Comparison of ENCODE assay signal across 16 cellular contexts in the genomic region with DNA sequence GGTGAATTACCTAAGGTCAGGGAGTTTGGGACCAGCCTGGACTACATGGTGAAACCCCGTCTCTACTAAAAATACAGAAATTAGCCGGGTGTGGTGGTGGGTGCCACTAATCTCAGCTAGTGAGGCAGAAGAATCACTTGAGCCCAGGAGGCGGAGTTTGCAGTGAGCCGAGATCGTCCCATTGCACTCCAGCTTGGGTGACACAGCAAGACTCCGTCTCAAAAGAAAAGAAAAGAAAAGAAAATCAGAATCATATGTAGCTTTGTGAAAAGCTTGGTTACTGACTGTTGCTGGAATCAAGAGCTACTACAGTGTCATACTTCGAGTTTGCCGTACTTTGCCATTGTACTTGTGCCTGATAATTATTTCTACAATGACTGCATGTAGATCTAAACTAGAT. TPM values are rescaled to one million over a fixed set of nuclear protein-coding genes. Genes with fewer than 3 reads are reported as not detected.
A peak's percentile ranks its signal among the peaks of the same experiment; 100 is the strongest.
DNase-seq lines count a peak whose midpoint lies in the region; ATAC-seq, FAIRE-seq and TF ChIP-seq lines count a peak whose summit lies in the region.
"Had no signal": no experiment of that assay in that cellular context is flagged by ENCODE, and none has a peak within 500 bp of the region (broad histone marks: within the 10 kb centered on the region; RNA-seq: fewer than 3 reads in every experiment).

No MANE protein-coding gene starts in this region.

- peaks cover 7% of the 10 kb centered on the region for H3K27me3 Mint-ChIP-seq in GM23338 (ENCODE audit: insufficient read depth, low read depth, poor library complexity)
- H3K27me3 Mint-ChIP-seq: CD4-positive, alpha-beta T cell had no signal

- peak; percentile 44 for FAIRE-seq in K562 (lab: Jason Lieb, UNC)

- H3K9me3 Mint-ChIP-seq in GM23338: no peaks in the 10 kb centered on the region
- H3K9me3 Mint-ChIP-seq: CD4-positive, alpha-beta T cell had no signal

- CTCF ChIA-PET in K562 (lab: Yijun Ruan, JAX; ENCODE audit: low intra/inter-chr PET ratio): no interaction called here

- BruUV-seq in K562 (replicated peaks; lab: Mats Ljungman, UMichigan): no TSS peak

- POLR2A ChIA-PET in K562 (lab: Yijun Ruan, JAX): interaction anchor here (0.7 kb wide), 1 partner anchor 1354 kb away, joined by 3 read pairs; no protein-coding TSS in a partner anchor

- H3K4me3 ChIP-seq in GM23338: no peak overlapping the region
- no peak overlapping the region for H3K4me3 ChIP-seq in K562
- H3K4me3 ChIP-seq in thyroid gland (replicated peaks in 1 of 3): no peak overlapping the region
- H3K4me3 ChIP-seq: HAP-1 had no signal

- H3K4me2 ChIP-seq in GM23338 (peak overlapping the region; percentile 59), K562 (ENCODE audit: insufficient read depth, low read length) (peak overlapping the region; percentile 48; the same call in 1 of the 2 replicates)

- TF ChIP-seq CTCF in GM23338 (conservative IDR thresholded peaks at IDR 0.05; ENCODE audit: low read depth in 2 of 2) (no peak), K562 (IDR thresholded peaks at IDR 0.05 in 2 of 3, conservative IDR thresholded peaks at IDR 0.05 in 1 of 3; ENCODE audit: insufficient read depth in 2 of 3, low read depth in 1 of 3, low read length in 3 of 3) (no peak), thyroid gland (IDR thresholded peaks at IDR 0.05) (no peak)

- H3K27ac Mint-ChIP-seq in GM23338: no peak overlapping the region
- H3K27ac Mint-ChIP-seq: CD4-positive, alpha-beta T cell had no signal

- H3K36me3 Mint-ChIP-seq in GM23338 (ENCODE audit: low read depth): no peaks in the 10 kb centered on the region

- H3K27me3 ChIP-seq in GM23338 (ENCODE audit: insufficient read depth): no peaks in the 10 kb centered on the region
- H3K27me3 ChIP-seq in K562 (ENCODE audit: control insufficient read depth in 2 of 2, insufficient read depth in 2 of 2, low read length in 2 of 2): no peaks in the 10 kb centered on the region
- H3K27me3 ChIP-seq in thyroid gland: no peaks in the 10 kb centered on the region

- no peaks in the 10 kb centered on the region for H3K36me3 ChIP-seq in GM23338 (ENCODE audit: insufficient read depth)
- H3K36me3 ChIP-seq in K562 (ENCODE audit: control insufficient read depth, insufficient read depth, low read length): no peaks in the 10 kb centered on the region
- H3K36me3 ChIP-seq in thyroid gland: no peaks in the 10 kb centered on the region
- H3K36me3 ChIP-seq: HAP-1 had no signal

- H3K9me2 ChIP-seq in GM23338 (ENCODE audit: insufficient read depth): no peaks in the 10 kb centered on the region

- H4K20me1 ChIP-seq in GM23338 (replicated peaks; ENCODE audit: insufficient read depth): no peaks in the 10 kb centered on the region
- H4K20me1 ChIP-seq in K562 (replicated peaks; ENCODE audit: control insufficient read depth, insufficient read depth, low read length): no peaks in the 10 kb centered on the region

- H3K4me1 Mint-ChIP-seq in GM23338: peaks cover 27% of the 10 kb centered on the region

- peak; percentile 9 for DNase-seq in NCI-H82 (lab: John Stamatoyannopoulos, UW)
- DNase-seq in NCI-H82 treated with DMSO at 0.1 percent for 48 hours (lab: John Stamatoyannopoulos, UW; ENCODE audit: unreplicated experiment): no peak
- DNase-seq in GM23338 (ENCODE audit: low spot score): no peak
- peak in 1 of 4 experiments; percentile 55 for DNase-seq in K562 (ENCODE audit: extremely low read depth in 1 of 4, low spot score in 3 of 4)
- peak; percentile 3 to 9 for DNase-seq in thyroid gland
- DNase-seq in AG08395 (ENCODE audit: low spot score): no peak
- no peak for DNase-seq in NCI-H2171 treated with DMSO at 0.1 percent for 48 hours (lab: John Stamatoyannopoulos, UW)
- DNase-seq in cerebellar cortex (ENCODE audit: low spot score): no peak
- DNase-seq: 8988T; AML-193; CD4-positive, alpha-beta T cell; DMS153; DMS79; GDM1 had no signal

- H3K9me1 ChIP-seq in K562 (ENCODE audit: control insufficient read depth, insufficient read depth, low read length): no peaks in the 10 kb centered on the region

- TF ChIP-seq EP300 in K562 (IDR thresholded peaks at IDR 0.05; ENCODE audit: low read length): no peak

- no peak overlapping the region for H3K27ac ChIP-seq in GM23338 (ENCODE audit: low read depth)
- H3K27ac ChIP-seq in K562 (ENCODE audit: extremely low read depth, low read depth, low read length): no peak overlapping the region
- no peak overlapping the region for H3K27ac ChIP-seq in thyroid gland
- H3K27ac ChIP-seq: C4-2B had no signal

- H3K4me3 Mint-ChIP-seq in GM23338: no peak overlapping the region
- H3K4me3 Mint-ChIP-seq: CD4-positive, alpha-beta T cell had no signal

- peak overlapping the region; percentile 90 for H2AFZ ChIP-seq in GM23338
- H2AFZ ChIP-seq in K562 (ENCODE audit: low read depth, low read length): peak overlapping the region; percentile 64

- peaks cover 28% of the 10 kb centered on the region for H3K4me1 ChIP-seq in GM23338 (ENCODE audit: insufficient read depth)
- H3K4me1 ChIP-seq in K562 (replicated peaks in 1 of 2; ENCODE audit: control insufficient read depth in 2 of 2, insufficient read depth in 2 of 2, low read length in 2 of 2): peaks cover 10 to 25% of the 10 kb centered on the region in 2 experiments
- peaks cover 5 to 8% of the 10 kb centered on the region in 2 donors for H3K4me1 ChIP-seq in thyroid gland

- TF ChIP-seq POLR2A in K562 (conservative IDR thresholded peaks at IDR 0.05): no peak
- no peak for TF ChIP-seq POLR2A in thyroid gland (IDR thresholded peaks at IDR 0.05)

- H3K9me3 ChIP-seq in K562 (replicated peaks; ENCODE audit: control insufficient read depth, insufficient read depth, low read depth, low read length) (no peaks in the 10 kb centered on the region), thyroid gland (no peaks in the 10 kb centered on the region)
- H3K9me3 ChIP-seq: HAP-1 had no signal

- 0 out of 2 replicates have a peak, but pooled peaks cover 4% of the 10 kb centered on the region for H3F3A ChIP-seq in GM23338 (replicated peaks; ENCODE audit: low read depth)

- no peak for TF ChIP-seq RAD21 in K562 (CRISPR knock-in tag; conservative IDR thresholded peaks at IDR 0.05 in 1 of 2, IDR thresholded peaks at IDR 0.05 in 1 of 2)

- ATAC-seq in GM23338: no peak
- ATAC-seq in K562: no peak

- H3K9ac ChIP-seq in K562 (ENCODE audit: insufficient read depth in 1 of 2, low read depth in 2 of 2, low read length in 2 of 2): no peak overlapping the region

- peaks cover 3% of the 10 kb centered on the region for H3K79me2 ChIP-seq in GM23338 (replicated peaks; ENCODE audit: insufficient read depth)
- peaks cover 10% of the 10 kb centered on the region for H3K79me2 ChIP-seq in K562 (ENCODE audit: control insufficient read depth, insufficient read depth, low read length)

- 7% methylated on average over 8 of the region's 8 CpGs for WGBS in K562 (ENCODE audit: insufficient coverage, low coverage, missing lambda C conversion rate)
- 59 to 67% methylated on average over 8 of the region's 8 CpGs for WGBS in thyroid gland, 2 donors

- in situ Hi-C loops in K562 (cut with MboI): no loop called here

- intact Hi-C loops in K562 (cut with micrococcal nuclease) (no loop called here), thyroid gland (cut with DNase I) (no loop called here)

TF ChIP-seq in GM23338, 12 proteins besides CTCF, POLR2A, EP300 and RAD21 (continues in another document):
- TF ChIP-seq STAT1 (IDR thresholded peaks at IDR 0.05; ENCODE audit: unreplicated experiment) (no peak), NANOG (IDR thresholded peaks at IDR 0.05; ENCODE audit: borderline replicate concordance) (no peak), POLR2AphosphoS5 (IDR thresholded peaks at IDR 0.05; ENCODE audit: low read depth) (no peak), JUNB (IDR thresholded peaks at IDR 0.05; ENCODE audit: unreplicated experiment) (no peak), EZH2phosphoT487 (IDR thresholded peaks at IDR 0.05; ENCODE audit: unreplicated experiment) (no peak), ZNF331 (CRISPR knock-in tag; IDR thresholded peaks at IDR 0.05; ENCODE audit: low read depth) (no peak)

TF ChIP-seq in K562, 482 proteins besides CTCF, POLR2A, EP300 and RAD21 (continues in another document):
- TF ChIP-seq NBN (IDR thresholded peaks at IDR 0.05; ENCODE audit: low read depth) (peak; percentile 24; the same call in 1 of the 2 replicates), ZNF197 (CRISPR knock-in tag; IDR thresholded peaks at IDR 0.05; ENCODE audit: low read depth) (no peak)

RNA-seq across cellular contexts. Expression of a gene that starts 4.2 kb away (rescaled TPM):
- total RNA-seq in GM23338 (2014; rRNA removed; shearing (Covaris generic)): 47.4 and 49.9 TPM in 2 replicates
- polyA plus RNA-seq in GM23338 (2016; fragmentation: Nextera tagmentation; extraction: Ambion mirVana) (19.2 and 23.4 TPM in 2 replicates), K562 (2011; rRNA removed) (36.4 and 45.1 TPM in 2 replicates), K562 (2014; fragmentation: Illumina TruSeq; extraction: Trizol) (23.1 and 23.2 TPM in 2 replicates), K562 (2014; fragmentation: Nextera tagmentation; extraction: Ambion mirVana) (10 to 100 TPM; 24.0 to 24.9 TPM), K562 (2014; rRNA removed) (17.7 and 19.6 TPM in 2 replicates)
- total RNA-seq in K562 (2011; cell fraction: chromatin; rRNA removed; ENCODE audit: low replicate concordance): 53.5 and 67.7 TPM in 2 replicates
- total RNA-seq in K562 (2011; cell fraction: nucleolus; rRNA removed): 29.0 and 34.1 TPM in 2 replicates
- total RNA-seq in K562 (2011; cell fraction: nucleoplasm; rRNA removed): 47.7 and 69.0 TPM in 2 replicates
- total RNA-seq in K562 (2014; rRNA removed) (17.3 and 18.1 TPM in 2 replicates), K562 (2014; rRNA removed; fragmentation: Illumina TruSeq; extraction: Trizol) (50.4 and 76.4 TPM in 2 replicates), K562 (2015; rRNA removed; fragmentation: Illumina TruSeq; extraction: Trizol) (39.5 and 53.6 TPM in 2 replicates), K562 (2021) (41.4 and 49.4 TPM in 2 replicates), thyroid gland (10 to 100 TPM; 17.2 to 69.6 (median 33.0) TPM)
- 25.2 and 57.5 TPM in 2 replicates for polyA plus RNA-seq in K562 (2011; cell fraction: cytosol; rRNA removed)
- polyA plus RNA-seq in K562 (2011; cell fraction: nucleus; rRNA removed): 42.6 and 53.1 TPM in 2 replicates
- 22.6 and 38.2 TPM in 2 replicates for polyA plus RNA-seq in K562 (2012)
- 59.9 and 79.4 TPM in 2 replicates for polyA minus RNA-seq in K562 (2011; rRNA and poly(A)+ RNA removed)
- 22.8 and 25.4 TPM in 2 replicates for polyA minus RNA-seq in K562 (2011; cell fraction: cytosol; rRNA and poly(A)+ RNA removed)
- polyA minus RNA-seq in K562 (2011; cell fraction: nucleus; rRNA and poly(A)+ RNA removed): 69.3 and 81.3 TPM in 2 replicates

Comparison
In these comparisons a context has a peak if more than half of its experiments do, and no peak if none do; other contexts are left out.
1. DNase-seq: peak in NCI-H82 (single experiment) and thyroid gland (2 of 2); none in NCI-H82 treated with DMSO at 0.1 percent for 48 hours (single experiment), GM23338 (single experiment), AG08395 (single experiment), NCI-H2171 treated with DMSO at 0.1 percent for 48 hours (single experiment) and cerebellar cortex (single experiment).